8 cellular contexts compared by ENCODE assay signal in genomic region chr1:226827458-226827857, GRCh38. TPM values are rescaled to one million over a fixed set of nuclear protein-coding genes. Genes with fewer than 3 reads are reported as not detected.
DNase-seq lines count a peak whose midpoint lies in the region; ATAC-seq and TF ChIP-seq lines count a peak whose summit lies in the region.

No MANE protein-coding gene starts in this region.

- no peak overlapping the region; a peak in 1 of 4 replicates for H3K4me3 ChIP-seq in HCT116 (replicated peaks in 1 of 2; ENCODE audit: low read depth in 1 of 2, low read length in 2 of 2)
- peak overlapping the region in 2 of 7 experiments; percentile 9 to 19 for H3K4me3 ChIP-seq in skin epidermis

- peak overlapping the region; percentile 76 for H3K4me2 ChIP-seq in HCT116 (ENCODE audit: low read length)

- no peak overlapping the region for H3K27ac ChIP-seq in HCT116 (ENCODE audit: low read depth, low read length)
- peak overlapping the region; percentile 69 for H3K27ac ChIP-seq in foreskin keratinocyte
- peak overlapping the region in 20 of 21 experiments; percentile 42 to 90 (median 80) for H3K27ac ChIP-seq in skin epidermis

- TF ChIP-seq RAD21 in HCT116 (IDR thresholded peaks at IDR 0.05; ENCODE audit: low read depth) = no peak

- H3K9me3 ChIP-seq in HCT116 (ENCODE audit: control insufficient read depth in 1 of 2, insufficient read depth in 1 of 2, low read depth in 1 of 2, low read length in 2 of 2) = no peaks in the 10 kb centered on the region

- POLR2A ChIA-PET in HCT116 (lab: Charles Lee) = interaction anchor here (0.6 to 2.2 kb wide), 3 partner anchors 12 to 194 kb away, joined by 3 to 10 read pairs (median 3); no protein-coding TSS in a partner anchor

- no peaks in the 10 kb centered on the region for H4K20me1 ChIP-seq in HCT116 (ENCODE audit: insufficient read depth)

- CTCF ChIA-PET in HCT116 (lab: Charles Lee) = interaction anchor here (0.8 to 2.4 kb wide), 9 partner anchors 10 to 201 kb away, joined by 3 to 17 read pairs (median 5); no protein-coding TSS in a partner anchor

- peak overlapping the region; percentile 56 for H3K9ac ChIP-seq in HCT116 (ENCODE audit: low read length)

- intact Hi-C loops in HCT116 (cut with micrococcal nuclease) = loop anchor here (5.0 kb wide), 2 partner anchors 115 to 610 kb away; no protein-coding TSS in a partner anchor

- TF ChIP-seq POLR2A in HCT116 (IDR thresholded peaks at IDR 0.05; ENCODE audit: borderline replicate concordance, extremely low read depth, insufficient read depth, insufficient read length) = no peak

- H3K9me2 ChIP-seq in HCT116 (ENCODE audit: insufficient read depth) = no peaks in the 10 kb centered on the region

- DNase-seq in HCT116 (ENCODE audit: low read depth, low spot score) = no peak
- peak; percentile 18 to 26 for DNase-seq in activated CD4-positive, alpha-beta T cell treated with anti-CD3 and anti-CD28 coated beads, Interleukin-2, amount 50 U/mL, for 48 hours
- no peak for DNase-seq in foreskin keratinocyte
- no peak for DNase-seq in middle frontal gyrus (ENCODE audit: extremely low spot score, low spot score)
- no peak for DNase-seq in activated gamma-delta T cell treated with Interleukin-2 at 50 U/mL for 16 hours
- no peak for DNase-seq in mesenteric fat pad (ENCODE audit: low spot score)

- no TSS peak for BruUV-seq in HCT116 (replicated peaks; lab: Mats Ljungman, UMichigan)

- no peaks in the 10 kb centered on the region for H3K36me3 ChIP-seq in HCT116 (ENCODE audit: control insufficient read depth in 1 of 2, insufficient read depth in 2 of 2, low read length in 2 of 2)

- peak overlapping the region; percentile 99 for H2AFZ ChIP-seq in HCT116 (ENCODE audit: low read depth, low read length, poor library complexity, severe bottlenecking)

- RAD21 ChIA-PET in HCT116 (lab: Charles Lee; ENCODE audit: low non-redundant PET in 1 of 2, low total read pairs in 2 of 2, uncharacterized antibody in 2 of 2, unreplicated experiment in 2 of 2) = interaction anchor here (0.5 to 1.2 kb wide), 3 partner anchors 88 to 201 kb away, joined by 4 read pairs; partner anchors contain the start of gene ITPKB (in 1 of the 2)

- no peaks in the 10 kb centered on the region for H3K27me3 ChIP-seq in HCT116 (ENCODE audit: insufficient read depth, low read length)
- H3K27me3 ChIP-seq in foreskin keratinocyte = no peaks in the 10 kb centered on the region

- H3K79me2 ChIP-seq in HCT116 (ENCODE audit: insufficient read depth, low read length) = no peaks in the 10 kb centered on the region

- TF ChIP-seq CTCF in HCT116 (IDR thresholded peaks at IDR 0.05 in 2 of 3, conservative IDR thresholded peaks at IDR 0.05 in 1 of 3; ENCODE audit: borderline replicate concordance in 1 of 3, insufficient read depth in 1 of 3, low read depth in 2 of 3, low read length in 2 of 3) = no peak
- no peak for TF ChIP-seq CTCF in foreskin keratinocyte (conservative IDR thresholded peaks at IDR 0.05)

- H3K4me1 ChIP-seq in HCT116 (ENCODE audit: control insufficient read depth in 1 of 2, insufficient read depth in 2 of 2, low read length in 2 of 2) (peaks cover 9 to 26% of the 10 kb centered on the region in 2 experiments), foreskin keratinocyte (peaks cover 3% of the 10 kb centered on the region)

- ATAC-seq in HCT116 (peak; percentile 28; the same call in 1 of the 2 replicates), foreskin keratinocyte (no peak), GM18861 (IDR thresholded peaks at IDR 0.05; ENCODE audit: unreplicated experiment) (no peak)

TF ChIP-seq in HCT116, 20 proteins besides CTCF, POLR2A, EP300 and RAD21:
- TF ChIP-seq CBX3 (IDR thresholded peaks at IDR 0.05; ENCODE audit: low read depth) (no peak), SRF (IDR thresholded peaks at IDR 0.05; ENCODE audit: low read depth) (peak; percentile 52; the same call in 1 of the 2 replicates)

RNA-seq across cellular contexts. Expression of gene PSEN2, which starts 43.0 kb away (rescaled TPM):
- total RNA-seq in HCT116 (2021; ENCODE audit: unreplicated experiment) (28.5 TPM), foreskin keratinocyte (10.2 and 16.5 TPM in 2 replicates), mesenteric fat pad (30.9 TPM)
- 12.8 and 14.0 TPM in 2 replicates for polyA plus RNA-seq in HCT116 (2012)
- 8.0 and 11.9 TPM in 2 replicates for polyA plus RNA-seq in foreskin keratinocyte

Comparison
In these comparisons a context has a peak if more than half of its experiments do, and no peak if none do; other contexts are left out.
1. DNase-seq: peak in activated CD4-positive, alpha-beta T cell treated with anti-CD3 and anti-CD28 coated beads, Interleukin-2, amount 50 U/mL, for 48 hours (2 of 2); none in HCT116 (single experiment), foreskin keratinocyte (0 of 2), middle frontal gyrus (single experiment), activated gamma-delta T cell treated with Interleukin-2 at 50 U/mL for 16 hours (single experiment) and mesenteric fat pad (single experiment).